Comparison of ENCODE assay signal across 8 cellular contexts in the genomic region with DNA sequence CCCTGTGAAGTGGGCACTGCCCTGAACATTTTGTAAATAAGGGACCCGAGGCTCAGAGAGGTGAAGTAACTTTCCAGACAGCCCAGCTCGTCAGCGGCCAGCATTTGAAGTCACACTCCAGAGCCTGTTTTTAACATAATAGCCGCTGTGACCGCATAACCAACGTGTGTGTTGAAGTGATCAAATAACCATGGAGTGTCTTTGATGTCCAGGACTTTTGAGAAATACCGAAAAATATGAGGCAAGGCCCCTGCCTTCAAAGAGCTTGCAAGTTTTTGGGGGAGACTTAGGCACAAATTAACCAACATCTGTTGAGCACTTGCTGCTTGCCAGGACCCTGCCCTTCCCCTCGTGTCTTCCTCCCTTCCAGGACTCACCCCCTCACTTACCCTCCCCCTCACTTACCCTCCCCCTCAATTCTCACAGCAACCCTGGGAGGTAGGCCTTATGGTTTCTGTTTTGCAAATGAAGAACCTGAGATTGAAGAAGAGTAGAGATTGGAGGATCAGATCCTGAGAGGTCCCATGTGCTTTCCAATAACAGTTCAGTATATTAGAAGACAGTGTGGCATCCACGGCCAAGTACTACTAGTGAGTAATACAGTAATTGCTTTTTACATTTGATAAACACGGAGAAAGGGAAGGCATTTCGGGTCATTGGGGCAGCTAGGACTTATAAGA. TPM values are rescaled to one million over a fixed set of nuclear protein-coding genes. Genes with fewer than 3 reads are reported as not detected.
A peak's percentile ranks its signal among the peaks of the same experiment; 100 is the strongest.
DNase-seq lines count a peak whose midpoint lies in the region; FAIRE-seq and TF ChIP-seq lines count a peak whose summit lies in the region.

No MANE protein-coding gene starts in this region.

- peak overlapping the region; percentile 95 for H3K4me2 ChIP-seq in keratinocyte (ENCODE audit: control insufficient read depth, extremely low read depth, insufficient read depth, low read depth, low read length)

- H3K4me3 ChIP-seq in GM06990 (replicated peaks; ENCODE audit: low read depth, low read length) (peak overlapping the region; percentile 98), breast epithelium (peak overlapping the region; percentile 64 to 95 (median 79)), keratinocyte (ENCODE audit: control insufficient read depth in 2 of 3, extremely low read depth in 1 of 3, insufficient read depth in 2 of 3, low read depth in 1 of 3, low read length in 3 of 3) (peak overlapping the region; percentile 76 to 89 (median 89))

- peaks cover 10% of the 10 kb centered on the region for H4K20me1 ChIP-seq in keratinocyte (ENCODE audit: control insufficient read depth, extremely low read depth, insufficient read depth, low read length)

- no peak for TF ChIP-seq CTCF in GM06990 (IDR thresholded peaks at IDR 0.05; ENCODE audit: insufficient read depth, low read length, poor library complexity, severe bottlenecking)
- no peak for TF ChIP-seq CTCF in breast epithelium (IDR thresholded peaks at IDR 0.05)
- no peak for TF ChIP-seq CTCF in keratinocyte (optimal IDR thresholded peaks at IDR 0.05 in 1 of 3, IDR thresholded peaks at IDR 0.05 in 1 of 3, conservative IDR thresholded peaks at IDR 0.05 in 1 of 3; ENCODE audit: extremely low read depth in 1 of 3, insufficient read depth in 2 of 3, low read length in 3 of 3)

- H3K27ac ChIP-seq in breast epithelium (peak overlapping the region; percentile 80 to 90), keratinocyte (ENCODE audit: control insufficient read depth, insufficient read depth, low read length) (peak overlapping the region; percentile 92)

- H3K4me3 Mint-ChIP-seq in T-helper 2 cell treated with Interferon-gamma antibody and Interleukin-4, amounts not matched to agents 5 μg/mL and 100 μg/mL, for 36 hours: peak overlapping the region; percentile 84

- no peaks in the 10 kb centered on the region; the same call in 1 of the 2 replicates for H3K36me3 ChIP-seq in GM06990 (ENCODE audit: control insufficient read depth, insufficient read depth, low read length)
- H3K36me3 ChIP-seq in breast epithelium: no peaks in the 10 kb centered on the region
- peaks cover 0 to 17% of the 10 kb centered on the region in 2 experiments for H3K36me3 ChIP-seq in keratinocyte (ENCODE audit: control insufficient read depth in 2 of 2, extremely low read depth in 1 of 2, insufficient read depth in 2 of 2, low read length in 2 of 2)

- H3K27me3 Mint-ChIP-seq in T-helper 2 cell treated with Interferon-gamma antibody and Interleukin-4, amounts not matched to agents 5 μg/mL and 100 μg/mL, for 36 hours (ENCODE audit: low read depth): no peaks in the 10 kb centered on the region

- DNase-seq in GM06990 (ENCODE audit: extremely low read depth, insufficient read length): peak; percentile 77
- DNase-seq in H54 (ENCODE audit: insufficient read length, low spot score): peak; percentile 62
- DNase-seq in LoVo (ENCODE audit: low spot score): peak; percentile 88
- DNase-seq in T-helper 2 cell treated with Interferon-gamma antibody and Interleukin-4, amounts not matched to agents 5 μg/mL and 100 μg/mL, for 36 hours (ENCODE audit: low spot score): peak; percentile 44
- DNase-seq in breast epithelium (ENCODE audit: low spot score in 2 of 2): no peak
- no peak for DNase-seq in keratinocyte (ENCODE audit: low read depth, low spot score)
- DNase-seq in stimulated activated CD4-positive, alpha-beta T cell treated with anti-CD3 and anti-CD28 coated beads, Interleukin-1b, Interleukin-23, amount 100 ng/mL, for 4 hours (ENCODE audit: low read depth in 2 of 2): peak; percentile 6 to 51
- DNase-seq in NCI-H187 treated with DMSO at 0.1 percent for 48 hours (lab: John Stamatoyannopoulos, UW): no peak

- no peaks in the 10 kb centered on the region for H3K9me3 Mint-ChIP-seq in T-helper 2 cell treated with Interferon-gamma antibody and Interleukin-4, amounts not matched to agents 5 μg/mL and 100 μg/mL, for 36 hours

- peak overlapping the region; percentile 50 for H2AFZ ChIP-seq in keratinocyte (ENCODE audit: control insufficient read depth, low read length)

- H3K9me1 ChIP-seq in keratinocyte (ENCODE audit: control insufficient read depth, extremely low read depth, insufficient read depth, low read length): peaks cover 5% of the 10 kb centered on the region

- dilution Hi-C loops in keratinocyte (cut with MboI; ENCODE audit: extremely low pct_ligation_motif_present, low sequenced_read_pairs): no loop called here

- intact Hi-C loops in breast epithelium (cut with DNase I; ENCODE audit: low total_unique reads): no loop called here

- peaks cover 96% of the 10 kb centered on the region for H3K79me2 ChIP-seq in keratinocyte (ENCODE audit: control insufficient read depth, insufficient read depth, low read length)

- no peaks in the 10 kb centered on the region for H3K27me3 ChIP-seq in GM06990 (replicated peaks; ENCODE audit: control insufficient read depth, insufficient read depth, low read length)
- H3K27me3 ChIP-seq in breast epithelium: no peaks in the 10 kb centered on the region
- no peaks in the 10 kb centered on the region for H3K27me3 ChIP-seq in keratinocyte (ENCODE audit: control insufficient read depth, extremely low read depth, insufficient read depth, low read length)

- peak overlapping the region; percentile 99 for H3K27ac Mint-ChIP-seq in T-helper 2 cell treated with Interferon-gamma antibody and Interleukin-4, amounts not matched to agents 5 μg/mL and 100 μg/mL, for 36 hours

- H3K9me3 ChIP-seq in breast epithelium (no peaks in the 10 kb centered on the region), keratinocyte (ENCODE audit: control insufficient read depth, low read depth, low read length) (no peaks in the 10 kb centered on the region)

- FAIRE-seq in H54 (lab: Jason Lieb, UNC) (peak; percentile 60), keratinocyte (lab: Jason Lieb, UNC) (peak; percentile 39)

- H3K9ac ChIP-seq in keratinocyte (ENCODE audit: control insufficient read depth, extremely low read depth, insufficient read depth, low read length): peak overlapping the region; percentile 95

- H3K36me3 Mint-ChIP-seq in T-helper 2 cell treated with Interferon-gamma antibody and Interleukin-4, amounts not matched to agents 5 μg/mL and 100 μg/mL, for 36 hours (ENCODE audit: low read depth): peaks cover 35% of the 10 kb centered on the region

- H3K4me1 ChIP-seq in breast epithelium (peaks cover 0 to 7% of the 10 kb centered on the region in 2 donors), keratinocyte (ENCODE audit: control insufficient read depth, extremely low read depth, insufficient read depth, low read length) (peaks cover 21% of the 10 kb centered on the region)

- H3K4me1 Mint-ChIP-seq in T-helper 2 cell treated with Interferon-gamma antibody and Interleukin-4, amounts not matched to agents 5 μg/mL and 100 μg/mL, for 36 hours (ENCODE audit: low read depth): peaks cover 45% of the 10 kb centered on the region

- TF ChIP-seq POLR2A in H54 (IDR thresholded peaks at IDR 0.05; ENCODE audit: low read depth, low read length) (no peak), breast epithelium (IDR thresholded peaks at IDR 0.05) (no peak)

RNA-seq across cellular contexts. Expression of a gene that starts 1.3 kb away (rescaled TPM):
- 10 to 100 TPM; 15.4 to 28.2 (median 15.7) TPM for total RNA-seq in breast epithelium
- polyA plus RNA-seq in keratinocyte: 221 to 269 TPM (median 242 TPM) in 3 replicates
- polyA plus RNA-seq in keratinocyte (2011; ENCODE audit: low read depth): 66.2 TPM
- 29.6 and 51.5 TPM in 2 replicates for polyA plus RNA-seq in keratinocyte (2011; cell fraction: cytosol; rRNA removed)
- 292 and 392 TPM in 2 replicates for polyA plus RNA-seq in keratinocyte (2011; cell fraction: nucleus; rRNA removed)
- 114 and 178 TPM in 2 replicates for polyA plus RNA-seq in keratinocyte (2012; ENCODE audit: low replicate concordance)
- 315 to 729 TPM (median 646 TPM) in 3 replicates for polyA minus RNA-seq in keratinocyte
- 218 TPM for polyA minus RNA-seq in keratinocyte (2011; cell fraction: cytosol; rRNA and poly(A)+ RNA removed)
- polyA minus RNA-seq in keratinocyte (2011; cell fraction: nucleus; rRNA and poly(A)+ RNA removed): 362 and 575 TPM in 2 replicates

Comparison
In these comparisons a context has a peak if more than half of its experiments do, and no peak if none do; other contexts are left out.
1. DNase-seq: peak in GM06990 (single experiment), H54 (single experiment), LoVo (single experiment), T-helper 2 cell treated with Interferon-gamma antibody and Interleukin-4, amounts not matched to agents 5 μg/mL and 100 μg/mL, for 36 hours (single experiment) and stimulated activated CD4-positive, alpha-beta T cell treated with anti-CD3 and anti-CD28 coated beads, Interleukin-1b, Interleukin-23, amount 100 ng/mL, for 4 hours (2 of 2); none in breast epithelium (0 of 2), keratinocyte (single experiment) and NCI-H187 treated with DMSO at 0.1 percent for 48 hours (single experiment).
2. Peak in every context shown above with its lines, with median percentiles within 50 percentile points of each other: H3K4me3 ChIP-seq.